ENCODE assay signal across 26 cellular contexts in genomic region chr21:23612210-23612609, GRCh38.
"Had no signal": no experiment of that assay in that cellular context is flagged by ENCODE, and none has a peak within 500 bp of the region (broad histone marks: within the 10 kb centered on the region; RNA-seq: fewer than 3 reads in every experiment).

No MANE protein-coding gene starts in this region.

- FAIRE-seq: small intestine, urothelium cell line had no signal

- H3K27me3 ChIP-seq: neutrophil, ovary, right lobe of liver, sigmoid colon, stomach, thyroid gland, tibial nerve, upper lobe of left lung, vagina had no signal

- H3K36me3 ChIP-seq: neutrophil, ovary, right lobe of liver, sigmoid colon, stomach, thoracic aorta, thyroid gland, tibial nerve, upper lobe of left lung, vagina had no signal

- H3K27ac ChIP-seq: neutrophil, ovary, parathyroid adenoma, psoas muscle, right lobe of liver, sigmoid colon, stomach, thoracic aorta, thyroid gland, tibial nerve, upper lobe of left lung, vagina had no signal

- H2AFZ ChIP-seq: parathyroid adenoma had no signal

- H3K4me3 ChIP-seq: ovary, psoas muscle, right lobe of liver, sigmoid colon, stomach, thoracic aorta, thyroid gland, tibial nerve, upper lobe of left lung, vagina had no signal

- DNase-seq: naive thymus-derived CD8-positive, alpha-beta T cell; nephron progenitor cell; nucleus accumbens; ovary; posterior cingulate gyrus; psoas muscle; right cardiac atrium; right lobe of liver; sigmoid colon; small intestine; stimulated activated CD4-positive, alpha-beta T cell treated with anti-CD3 and anti-CD28 coated beads, Interleukin-15, amount 100 ng/mL, for 24 hours; stimulated activated CD4-positive, alpha-beta T cell treated with anti-CD3 and anti-CD28 coated beads, Interleukin-2, amount 100 ng/mL, for 24 hours; stimulated activated CD4-positive, alpha-beta T cell treated with anti-CD3 and anti-CD28 coated beads, Interleukin-2, amount 100 ng/mL, for 48 hours; stimulated activated CD4-positive, alpha-beta T cell treated with anti-CD3 and anti-CD28 coated beads, Interleukin-4, amount 100 ng/mL, for 24 hours; stimulated activated naive B cell treated with anti-CD40 and anti-IgM and Interleukin-4, amounts not matched to agents 10 μg/mL and 1 μg/mL and 100 μg/mL, for 72 hours; stimulated activated naive CD4-positive, alpha-beta T cell treated with Interleukin-2 at 50 U/mL for 16 hours; stomach; thyroid gland; trophoblast cell had no signal

- H3K79me2 ChIP-seq: parathyroid adenoma had no signal

- H3K4me1 ChIP-seq: parathyroid adenoma, psoas muscle, right lobe of liver, sigmoid colon, stomach, thyroid gland, tibial nerve, upper lobe of left lung, vagina had no signal

- H3K9me3 ChIP-seq: neutrophil, ovary, psoas muscle, right lobe of liver, sigmoid colon, thoracic aorta, thyroid gland, tibial nerve, upper lobe of left lung, vagina had no signal
